In the genomic region with DNA sequence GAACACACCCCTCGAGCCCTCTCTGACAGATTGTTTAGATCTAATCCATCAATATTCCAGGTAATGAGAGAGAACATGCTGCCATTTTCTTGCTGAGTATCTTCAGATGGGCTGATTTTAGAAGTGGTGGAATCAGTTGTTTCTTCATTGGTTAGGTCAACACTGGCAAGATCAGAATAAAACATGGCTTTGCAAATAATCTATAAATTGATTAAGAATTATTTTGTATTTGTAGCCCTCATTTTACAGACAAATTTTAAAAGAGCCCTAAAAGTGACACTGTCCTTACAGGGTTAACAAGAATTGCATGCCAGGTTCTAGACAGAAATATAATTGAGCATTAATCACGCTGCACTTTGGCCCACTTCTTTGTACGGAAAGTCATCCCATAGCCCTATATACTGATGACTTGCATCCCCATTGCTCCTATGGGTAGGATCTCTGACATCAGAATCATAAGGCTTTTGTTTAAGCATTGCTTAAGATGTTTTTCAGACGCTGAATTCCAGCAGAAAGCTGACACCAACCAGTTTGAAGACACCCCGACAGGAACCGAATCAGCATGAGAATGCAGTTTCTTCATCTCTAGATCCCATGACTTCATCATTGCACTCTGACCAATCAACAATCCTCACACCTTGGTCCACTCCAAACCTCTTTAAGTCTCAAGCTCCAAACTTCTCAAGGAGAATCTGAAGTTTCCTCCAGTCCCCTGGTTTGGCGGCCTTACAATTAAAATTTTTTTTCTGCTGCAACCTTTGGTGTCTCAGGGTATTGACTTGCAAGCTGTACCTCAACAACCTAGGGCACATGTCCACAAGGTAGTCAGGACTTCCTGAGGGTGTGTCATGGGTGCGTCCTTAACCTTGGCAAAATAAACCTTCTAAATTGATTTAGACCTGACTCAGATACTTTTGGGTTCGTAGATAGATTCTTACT, we compare ENCODE assay signal across 12 cellular contexts. TPM values are rescaled to one million over a fixed set of nuclear protein-coding genes. Genes with fewer than 3 reads are reported as not detected.
A peak's percentile ranks its signal among the peaks of the same experiment; 100 is the strongest.
DNase-seq lines count a peak whose midpoint lies in the region; ATAC-seq, FAIRE-seq and TF ChIP-seq lines count a peak whose summit lies in the region.
"Had no signal": no experiment of that assay in that cellular context is flagged by ENCODE, and none has a peak within 500 bp of the region (broad histone marks: within the 10 kb centered on the region; RNA-seq: fewer than 3 reads in every experiment).

No MANE protein-coding gene starts in this region.

- DNase-seq in AG20443 (ENCODE audit: low spot score) = peak; percentile 39
- DNase-seq in HS-5 (ENCODE audit: low read depth) = peak; percentile 23
- peak; percentile 93 for DNase-seq in epithelial cell of esophagus (ENCODE audit: low read depth)
- peak in 1 of 3 donors; percentile 81 for DNase-seq in mucosa of descending colon
- DNase-seq in testis = no peak
- no peak for DNase-seq in NCI-H82 (lab: John Stamatoyannopoulos, UW)
- no peak for DNase-seq in frontal cortex (ENCODE audit: low spot score in 2 of 2)
- DNase-seq: caudate nucleus, heart left ventricle, nephron progenitor cell had no signal

- no peak for TF ChIP-seq POLR2A in testis (IDR thresholded peaks at IDR 0.05)

- H3K4me3 ChIP-seq in epithelial cell of esophagus (ENCODE audit: low read length) (no peak overlapping the region), mucosa of descending colon (no peak overlapping the region), testis (no peak overlapping the region)
- H3K4me3 ChIP-seq: heart left ventricle had no signal

- H3K36me3 ChIP-seq in mucosa of descending colon (ENCODE audit: low read depth) (no peaks in the 10 kb centered on the region), testis (ENCODE audit: low read depth, missing control alignments) (no peaks in the 10 kb centered on the region)

- intact Hi-C loops in mucosa of descending colon (cut with DNase I, micrococcal nuclease) (no loop called here), testis (cut with DNase I; ENCODE audit: low total_unique reads) (no loop called here)

- no peak overlapping the region for H3K27ac ChIP-seq in testis

- TF ChIP-seq CTCF in epithelial cell of esophagus (IDR thresholded peaks at IDR 0.05; ENCODE audit: insufficient read depth, low read depth, low read length, missing control alignments) (no peak), mucosa of descending colon (IDR thresholded peaks at IDR 0.05) (no peak), testis (IDR thresholded peaks at IDR 0.05) (no peak)

- no peaks in the 10 kb centered on the region for H3K9me3 ChIP-seq in mucosa of descending colon
- H3K9me3 ChIP-seq in testis = no peaks in the 10 kb centered on the region
- H3K9me3 ChIP-seq: heart left ventricle had no signal

- FAIRE-seq in frontal cortex (lab: Jason Lieb, UNC) = no peak

- WGBS in testis, 2 donors = 81 to 82% methylated on average over 9 of the region's 9 CpGs

- ATAC-seq in mucosa of descending colon (peak; percentile 81), GM21723 (IDR thresholded peaks at IDR 0.05; ENCODE audit: unreplicated experiment) (no peak)

- peaks cover 37% of the 10 kb centered on the region for H3K4me1 ChIP-seq in mucosa of descending colon (ENCODE audit: low read depth)
- no peaks in the 10 kb centered on the region for H3K4me1 ChIP-seq in testis

- no peaks in the 10 kb centered on the region for H3K27me3 ChIP-seq in testis
- H3K27me3 ChIP-seq: heart left ventricle had no signal

RNA-seq across cellular contexts. Expression of a gene that starts 7.9 kb away (rescaled TPM):
- total RNA-seq in mucosa of descending colon = 100 to 1,000 TPM; 146 to 343 (median 173) TPM
- total RNA-seq in testis = 10 to 100 TPM; 37.2 to 37.4 TPM
- polyA plus RNA-seq in testis (ENCODE audit: insufficient read depth, low read depth, low replicate concordance) = 46.0 TPM
- total RNA-seq in frontal cortex = 27.3 TPM

RNA-seq across cellular contexts. Expression of a gene that starts 8.0 kb away (rescaled TPM):
- 10 to 100 TPM; 28.2 to 57.0 (median 35.3) TPM for total RNA-seq in mucosa of descending colon
- total RNA-seq in testis = 10 to 100 TPM; 15.6 to 19.1 TPM
- 67.7 TPM for polyA plus RNA-seq in testis (ENCODE audit: insufficient read depth, low read depth, low replicate concordance)
- 4.5 TPM for total RNA-seq in frontal cortex

RNA-seq across cellular contexts. Expression of a gene that starts 12.9 kb away (rescaled TPM):
- total RNA-seq in mucosa of descending colon (1 to 10 TPM in 1 of 3 donors, under 1 TPM in 2; 0.48 to 1.2 (median 0.49) TPM), testis (1 to 10 TPM; 2.0 to 2.3 TPM), frontal cortex (26.1 TPM)
- 2.1 TPM for polyA plus RNA-seq in testis (ENCODE audit: insufficient read depth, low read depth, low replicate concordance)
- total RNA-seq: T-helper 2 cell treated with Interferon-gamma antibody and Interleukin-4, amounts not matched to agents 100 ng/mL and 5 ng/mL, for 36 hours had no signal
- polyA plus RNA-seq: heart left ventricle had no signal

Comparison
In these comparisons a context has a peak if more than half of its experiments do, and no peak if none do; other contexts are left out.
1. DNase-seq: peak in AG20443 (single experiment), HS-5 (single experiment) and epithelial cell of esophagus (single experiment); none in testis (single experiment), NCI-H82 (single experiment) and frontal cortex (0 of 2).